18 cellular contexts compared by ENCODE assay signal in genomic region chr9:34581318-34581717, GRCh38. TPM values are rescaled to one million over a fixed set of nuclear protein-coding genes. Genes with fewer than 3 reads are reported as not detected.
DNase-seq lines count a peak whose midpoint lies in the region; ATAC-seq, FAIRE-seq and TF ChIP-seq lines count a peak whose summit lies in the region.
"Had no signal": no experiment of that assay in that cellular context is flagged by ENCODE, and none has a peak within 500 bp of the region (broad histone marks: within the 10 kb centered on the region; RNA-seq: fewer than 3 reads in every experiment).

No MANE protein-coding gene starts in this region.

- no peak overlapping the region for H4K5ac ChIP-seq in H1 (ENCODE audit: insufficient read length, low read depth, low read length)

- H3K79me2 ChIP-seq in H1 (ENCODE audit: control insufficient read depth in 1 of 2, insufficient read depth in 2 of 2, low read length in 2 of 2) = no peaks in the 10 kb centered on the region

- no peak overlapping the region for H3K56ac ChIP-seq in H1 (replicated peaks; ENCODE audit: insufficient read length, low read depth, low read length)

- 0 out of 2 replicates have a peak overlapping the region, but pooled peaks have one; percentile 48 for H2BK20ac ChIP-seq in H1 (ENCODE audit: low read length)

- no peak for FAIRE-seq in H1 (lab: Jason Lieb, UNC)
- FAIRE-seq: HepG2, HTR-8/SVneo had no signal

- H3K27me3 ChIP-seq in H1 (replicated peaks in 1 of 4; ENCODE audit: control insufficient read depth in 3 of 4, extremely low read depth in 1 of 4, insufficient read depth in 3 of 4, low read length in 3 of 4) (peaks cover 29 to 95% (median 84%) of the 10 kb centered on the region in 4 experiments), neuronal stem cell (ENCODE audit: control insufficient read depth in 3 of 3, insufficient read depth in 3 of 3, low read depth in 1 of 3, low read length in 3 of 3) (peaks cover 0 to 6% (median 0%) of the 10 kb centered on the region in 3 experiments)

- H3K9me3 ChIP-seq in HEK293 (ENCODE audit: control insufficient read depth, insufficient read depth, low read depth, low read length) (no peaks in the 10 kb centered on the region), H1 (ENCODE audit: insufficient read depth in 2 of 2, low read depth in 1 of 2, low read length in 1 of 2) (no peaks in the 10 kb centered on the region), mucosa of descending colon (no peaks in the 10 kb centered on the region), neuronal stem cell (replicated peaks in 1 of 2; ENCODE audit: control insufficient read depth in 2 of 2, insufficient read depth in 1 of 2, low read depth in 1 of 2, low read length in 2 of 2) (no peaks in the 10 kb centered on the region)
- H3K9me3 ChIP-seq: BLaER1, Caco-2, HAP-1 had no signal

- H3K27ac ChIP-seq in HEK293 (ENCODE audit: extremely low read depth, low read depth, low read length) = no peak overlapping the region
- H3K27ac ChIP-seq in H1 (ENCODE audit: low read depth, low read length) = no peak overlapping the region
- peak overlapping the region; percentile 91 for H3K27ac ChIP-seq in neuronal stem cell (replicated peaks; ENCODE audit: low read length)
- H3K27ac ChIP-seq: BLaER1 had no signal

- no peak for DNase-seq in H1 (ENCODE audit: low read depth in 1 of 2, low spot score in 2 of 2)
- DNase-seq in mucosa of descending colon = no peak
- DNase-seq in neuronal stem cell (ENCODE audit: low spot score) = no peak
- no peak for DNase-seq in progenitor cell of endocrine pancreas (ENCODE audit: low spot score, unreplicated experiment)
- DNase-seq in head of caudate nucleus = no peak
- DNase-seq: 8988T; AML-193; Caco-2; CD8-positive, alpha-beta memory T cell; DMS53; HFFc6 had no signal

- H3K4ac ChIP-seq in H1 (replicated peaks; ENCODE audit: insufficient read length, low read depth, low read length) (no peak overlapping the region), neuronal stem cell (ENCODE audit: low read length) (no peak overlapping the region)

- peak overlapping the region; percentile 60; the same call in 1 of the 2 replicates for H2BK12ac ChIP-seq in H1 (ENCODE audit: low read depth, low read length)
- H2BK12ac ChIP-seq in neuronal stem cell (ENCODE audit: low read length) = no peak overlapping the region

- H3K9me3 Mint-ChIP-seq in progenitor cell of endocrine pancreas (ENCODE audit: low read depth) = no peaks in the 10 kb centered on the region
- H3K9me3 Mint-ChIP-seq: CD8-positive, alpha-beta memory T cell; GM23338; HFFc6 had no signal

- H3K14ac ChIP-seq in H1 (ENCODE audit: insufficient read length) (no peak overlapping the region), neuronal stem cell (ENCODE audit: low read length) (no peak overlapping the region)

- H4K91ac ChIP-seq in H1 (replicated peaks; ENCODE audit: insufficient read length, low read length) (no peak overlapping the region), neuronal stem cell (ENCODE audit: low read depth, low read length, poor library complexity) (no peak overlapping the region)

- no peak overlapping the region for H2BK5ac ChIP-seq in H1 (ENCODE audit: low read depth, low read length)
- H2BK5ac ChIP-seq in neuronal stem cell (ENCODE audit: low read length) = no peak overlapping the region

- ATAC-seq in mucosa of descending colon (peak; percentile 18), GM21529 (IDR thresholded peaks at IDR 0.05; ENCODE audit: unreplicated experiment) (no peak)
- ATAC-seq: GM23338, HepG2 had no signal

- H3K4me2 ChIP-seq in H1 (ENCODE audit: insufficient read depth in 1 of 2, low read depth in 2 of 2, low read length in 2 of 2) (no peak overlapping the region), neuronal stem cell (ENCODE audit: insufficient read depth, low read length, poor library complexity, severe bottlenecking) (no peak overlapping the region)
- H3K4me2 ChIP-seq: BLaER1 had no signal

- no peaks in the 10 kb centered on the region for H3K4me1 ChIP-seq in HEK293 (ENCODE audit: control insufficient read depth, insufficient read depth, low read length)
- peaks cover 12 to 45% (median 32%) of the 10 kb centered on the region in 4 experiments for H3K4me1 ChIP-seq in H1 (replicated peaks in 1 of 4; ENCODE audit: control insufficient read depth in 3 of 4, insufficient read depth in 4 of 4, low read length in 3 of 4)
- peaks cover 9% of the 10 kb centered on the region for H3K4me1 ChIP-seq in mucosa of descending colon (ENCODE audit: low read depth)
- H3K4me1 ChIP-seq in neuronal stem cell (ENCODE audit: control insufficient read depth in 2 of 2, insufficient read depth in 1 of 2, low read depth in 1 of 2, low read length in 2 of 2) = peaks cover 61 to 73% of the 10 kb centered on the region in 2 donors
- H3K4me1 ChIP-seq: Caco-2 had no signal

- CTCF ChIA-PET in HEK293 (lab: Yijun Ruan, JAX) = interaction anchor here (1.5 to 5.3 kb wide), 5 partner anchors 10 to 34 kb away, joined by 3 to 40 read pairs (median 10); no protein-coding TSS in a partner anchor
- CTCF ChIA-PET in H1 (lab: Charles Lee; ENCODE audit: partially characterized antibody) = interaction anchor here (0.7 to 13.8 kb wide), 7 partner anchors 11 to 71 kb away, joined by 3 to 241 read pairs (median 23); no protein-coding TSS in a partner anchor

- intact Hi-C loops in mucosa of descending colon (cut with DNase I, micrococcal nuclease) (no loop called here), head of caudate nucleus (cut with DNase I) (no loop called here)

- H4K8ac ChIP-seq in H1 (ENCODE audit: extremely low read depth, insufficient read depth, low read length) (no peak overlapping the region), neuronal stem cell (ENCODE audit: low read depth, low read length) (no peak overlapping the region)

- no peak overlapping the region for H2AFZ ChIP-seq in H1 (ENCODE audit: low read length)
- no peak overlapping the region for H2AFZ ChIP-seq in neuronal stem cell (ENCODE audit: low read length)
- H2AFZ ChIP-seq: GM23338 had no signal

- peaks cover 0 to 3% of the 10 kb centered on the region in 2 experiments for H4K20me1 ChIP-seq in H1 (replicated peaks in 1 of 2; ENCODE audit: control insufficient read depth in 1 of 2, insufficient read depth in 2 of 2, low read length in 2 of 2)

- no peak overlapping the region for H3K23ac ChIP-seq in H1 (ENCODE audit: insufficient read length)
- no peak overlapping the region for H3K23ac ChIP-seq in neuronal stem cell (ENCODE audit: low read depth, low read length, poor library complexity)

- WGBS in H1 (ENCODE audit: extremely low coverage in 1 of 2, insufficient coverage in 1 of 2, insufficient read length in 1 of 2, insufficient replicate concordance in 2 of 2, low coverage in 1 of 2, low lambda C conversion rate in 2 of 2, missing lambda C conversion rate in 1 of 2), 2 experiments = 80% methylated on average over 3 of the region's 3 CpGs; no CpG with 5 or more reads in 1 of the 2 experiments
- no CpG with 5 or more reads among the region's 3 CpGs for WGBS in neuronal stem cell (ENCODE audit: extremely low coverage in 2 of 2, insufficient read length in 2 of 2, insufficient replicate concordance in 1 of 2), 2 donors

- H3K36me3 Mint-ChIP-seq in progenitor cell of endocrine pancreas (ENCODE audit: insufficient read depth) = no peaks in the 10 kb centered on the region

- H3K4me3 ChIP-seq in HEK293 (ENCODE audit: low read depth, low read length) (no peak overlapping the region), H1 (ENCODE audit: extremely low read depth in 1 of 4, insufficient read depth in 2 of 4, low read depth in 3 of 4, low read length in 4 of 4) (no peak overlapping the region), mucosa of descending colon (no peak overlapping the region), neuronal stem cell (ENCODE audit: low read length in 2 of 2) (no peak overlapping the region)
- H3K4me3 ChIP-seq: BLaER1, GM23338, HAP-1 had no signal

- POLR2A ChIA-PET in HEK293 (lab: Yijun Ruan, JAX) = no interaction called here
- POLR2A ChIA-PET in H1 (lab: Charles Lee; ENCODE audit: partially characterized antibody) = no interaction called here

- H3K36me3 ChIP-seq in HEK293 (ENCODE audit: control insufficient read depth in 2 of 2, insufficient read depth in 1 of 2, low read length in 2 of 2) = no peaks in the 10 kb centered on the region
- H3K36me3 ChIP-seq in H1 (ENCODE audit: control insufficient read depth in 2 of 4, insufficient read depth in 4 of 4, low read length in 3 of 4) = no peaks in the 10 kb centered on the region
- H3K36me3 ChIP-seq in mucosa of descending colon (ENCODE audit: low read depth) = no peaks in the 10 kb centered on the region
- H3K36me3 ChIP-seq in neuronal stem cell (replicated peaks in 1 of 2; ENCODE audit: control insufficient read depth in 2 of 2, insufficient read depth in 2 of 2, low read length in 2 of 2) = peaks cover 0 to 30% of the 10 kb centered on the region in 2 donors
- H3K36me3 ChIP-seq: BLaER1, HAP-1 had no signal

- H3K27ac Mint-ChIP-seq in progenitor cell of endocrine pancreas = no peak overlapping the region
- H3K27ac Mint-ChIP-seq: GM23338, HFFc6 had no signal

- TF ChIP-seq RAD21 in H1 (IDR thresholded peaks at IDR 0.05 in 1 of 2, conservative IDR thresholded peaks at IDR 0.05 in 1 of 2; ENCODE audit: low read depth in 2 of 2, low read length in 2 of 2) = no peak

- TF ChIP-seq EP300 in H1 (IDR thresholded peaks at IDR 0.05; ENCODE audit: borderline replicate concordance in 1 of 2, low read depth in 2 of 2, low read length in 2 of 2) = no peak

- no peaks in the 10 kb centered on the region for H3K79me1 ChIP-seq in H1 (ENCODE audit: low read depth, low read length)
- H3K79me1 ChIP-seq in neuronal stem cell (ENCODE audit: low read depth, low read length) = peaks cover 5% of the 10 kb centered on the region

- peaks cover 34% of the 10 kb centered on the region for H3K4me1 Mint-ChIP-seq in progenitor cell of endocrine pancreas (ENCODE audit: low read depth)

- no peak overlapping the region for H3K4me3 Mint-ChIP-seq in progenitor cell of endocrine pancreas (ENCODE audit: low read depth)
- H3K4me3 Mint-ChIP-seq: CD8-positive, alpha-beta memory T cell; GM23338; HFFc6 had no signal

- TF ChIP-seq POLR2A in H1 (IDR thresholded peaks at IDR 0.05; ENCODE audit: control extremely low read depth in 1 of 2, low read depth in 2 of 2, low read length in 2 of 2) = no peak

- no peak overlapping the region for H3K18ac ChIP-seq in H1 (ENCODE audit: extremely low read depth, low read length)
- peak overlapping the region; percentile 1 for H3K18ac ChIP-seq in neuronal stem cell (ENCODE audit: low read length)

- H3K9ac ChIP-seq in H1 (replicated peaks in 1 of 4; ENCODE audit: extremely low read depth in 1 of 4, low read depth in 3 of 4, low read length in 3 of 4) = no peak overlapping the region
- H3K9ac ChIP-seq in neuronal stem cell (ENCODE audit: low read depth, low read length, poor library complexity) = no peak overlapping the region
- H3K9ac ChIP-seq: BLaER1 had no signal

- H2BK15ac ChIP-seq in H1 (ENCODE audit: low read length) (no peak overlapping the region), neuronal stem cell (ENCODE audit: low read length) (peak overlapping the region; percentile 1)

- TF ChIP-seq CTCF in HEK293 (tag by site-specific recombination; IDR thresholded peaks at IDR 0.05) (no peak), H1 (IDR thresholded peaks at IDR 0.05; ENCODE audit: control extremely low read depth in 1 of 3, insufficient read depth in 1 of 3, low read depth in 1 of 3, low read length in 3 of 3) (no peak), mucosa of descending colon (IDR thresholded peaks at IDR 0.05) (no peak), progenitor cell of endocrine pancreas (IDR thresholded peaks at IDR 0.05; ENCODE audit: unreplicated experiment) (no peak)

- H2AK5ac ChIP-seq in H1 (ENCODE audit: low read depth, low read length) (peak overlapping the region; percentile 39; the same call in 1 of the 2 replicates), neuronal stem cell (ENCODE audit: low read depth, low read length) (peak overlapping the region; percentile 9)

- peaks cover 85% of the 10 kb centered on the region for H3K27me3 Mint-ChIP-seq in progenitor cell of endocrine pancreas

- peaks cover 17% of the 10 kb centered on the region; the same call in 1 of the 2 replicates for H3K23me2 ChIP-seq in H1 (ENCODE audit: low read depth, low read length)

- no peak overlapping the region for H2BK120ac ChIP-seq in H1 (replicated peaks; ENCODE audit: low read depth, low read length)
- H2BK120ac ChIP-seq in neuronal stem cell (ENCODE audit: low read depth, low read length) = peak overlapping the region; percentile 32

RNA-seq across cellular contexts. Expression of gene CNTFR, which starts 8.2 kb away (rescaled TPM):
- total RNA-seq in H1 (2021; fragmentation: NEBNext Ultra II Directional; extraction: Animal tissue kit (Norgen Biotek cat#: 25700)) = 1.2 and 1.5 TPM in 2 replicates
- 4.2 and 5.4 TPM in 2 replicates for polyA plus RNA-seq in H1 (2011; rRNA removed)
- 1.8 TPM for polyA plus RNA-seq in H1 (2011; cell fraction: cytosol; rRNA removed)
- 2.7 TPM for polyA plus RNA-seq in H1 (2011; cell fraction: nucleus; rRNA removed)
- polyA plus RNA-seq in H1 (2012, experiment 1 of 2) = 1.1 to 3.0 TPM (median 1.6 TPM) in 4 replicates
- 1.2 TPM for polyA plus RNA-seq in H1 (2012, experiment 2 of 2)
- 1.5 TPM for polyA plus RNA-seq in H1 (2013, experiment 1 of 2)
- polyA plus RNA-seq in H1 (2013, experiment 2 of 2) = 1.6 TPM
- 0.90 and 1.2 TPM in 2 replicates for polyA minus RNA-seq in H1 (2011; rRNA and poly(A)+ RNA removed)
- 1.1 TPM for polyA minus RNA-seq in H1 (2011; cell fraction: cytosol; rRNA and poly(A)+ RNA removed)
- 0.30 TPM for polyA minus RNA-seq in H1 (2011; cell fraction: nucleus; rRNA and poly(A)+ RNA removed)
- total RNA-seq in mucosa of descending colon (10 to 100 TPM in 1 of 3 donors, 1 to 10 TPM in 2; 1.5 to 14.5 (median 7.7) TPM), progenitor cell of endocrine pancreas (2.3 and 2.7 TPM in 2 replicates)
- polyA plus RNA-seq in neuronal stem cell (2013, experiment 1 of 2) = 127 TPM
- 126 TPM for polyA plus RNA-seq in neuronal stem cell (2013, experiment 2 of 2)
- total RNA-seq: CD8-positive, alpha-beta memory T cell; HepG2; HFFc6 had no signal
- polyA plus RNA-seq: CD8-positive, alpha-beta memory T cell; HepG2 had no signal

RNA-seq across cellular contexts. Expression of gene RPP25L, which starts 30.6 kb away (rescaled TPM):
- total RNA-seq in H1 (2021; fragmentation: NEBNext Ultra II Directional; extraction: Animal tissue kit (Norgen Biotek cat#: 25700)) = 21.6 and 25.6 TPM in 2 replicates
- polyA plus RNA-seq in H1 (2011; rRNA removed) = 75.0 and 82.3 TPM in 2 replicates
- polyA plus RNA-seq in H1 (2011; cell fraction: cytosol; rRNA removed) = 52.2 TPM
- polyA plus RNA-seq in H1 (2011; cell fraction: nucleus; rRNA removed) = 44.1 TPM
- 34.0 to 45.6 TPM (median 39.2 TPM) in 4 replicates for polyA plus RNA-seq in H1 (2012, experiment 1 of 2)
- polyA plus RNA-seq in H1 (2012, experiment 2 of 2) = 62.5 TPM
- 34.6 TPM for polyA plus RNA-seq in H1 (2013, experiment 1 of 2)
- polyA plus RNA-seq in H1 (2013, experiment 2 of 2) = 35.3 TPM
- polyA minus RNA-seq in H1 (2011; rRNA and poly(A)+ RNA removed) = 8.6 and 14.4 TPM in 2 replicates
- 16.2 TPM for polyA minus RNA-seq in H1 (2011; cell fraction: cytosol; rRNA and poly(A)+ RNA removed)
- 12.0 TPM for polyA minus RNA-seq in H1 (2011; cell fraction: nucleus; rRNA and poly(A)+ RNA removed)
- total RNA-seq in mucosa of descending colon (10 to 100 TPM; 29.4 to 47.2 (median 39.4) TPM), progenitor cell of endocrine pancreas (29.3 and 30.5 TPM in 2 replicates)
- 53.6 TPM for polyA plus RNA-seq in neuronal stem cell (2013, experiment 1 of 2)
- 52.2 TPM for polyA plus RNA-seq in neuronal stem cell (2013, experiment 2 of 2)

RNA-seq across cellular contexts. Expression of gene DCTN3, which starts 39.0 kb away (rescaled TPM):
- total RNA-seq in H1 (2021; fragmentation: NEBNext Ultra II Directional; extraction: Animal tissue kit (Norgen Biotek cat#: 25700)) = 23.4 and 25.6 TPM in 2 replicates
- polyA plus RNA-seq in H1 (2011; rRNA removed) = 37.8 and 39.2 TPM in 2 replicates
- 36.2 TPM for polyA plus RNA-seq in H1 (2011; cell fraction: cytosol; rRNA removed)
- 28.6 TPM for polyA plus RNA-seq in H1 (2011; cell fraction: nucleus; rRNA removed)
- polyA plus RNA-seq in H1 (2012, experiment 1 of 2) = 31.7 to 38.2 TPM (median 34.4 TPM) in 4 replicates
- 67.1 TPM for polyA plus RNA-seq in H1 (2012, experiment 2 of 2)
- polyA plus RNA-seq in H1 (2013, experiment 1 of 2) = 21.3 TPM
- 22.3 TPM for polyA plus RNA-seq in H1 (2013, experiment 2 of 2)
- 25.2 and 26.6 TPM in 2 replicates for polyA minus RNA-seq in H1 (2011; rRNA and poly(A)+ RNA removed)
- 7.0 TPM for polyA minus RNA-seq in H1 (2011; cell fraction: cytosol; rRNA and poly(A)+ RNA removed)
- polyA minus RNA-seq in H1 (2011; cell fraction: nucleus; rRNA and poly(A)+ RNA removed) = 12.9 TPM
- total RNA-seq in mucosa of descending colon (10 to 100 TPM; 64.4 to 67.1 (median 64.7) TPM), progenitor cell of endocrine pancreas (101 and 102 TPM in 2 replicates)
- 135 TPM for polyA plus RNA-seq in neuronal stem cell (2013, experiment 1 of 2)
- polyA plus RNA-seq in neuronal stem cell (2013, experiment 2 of 2) = 139 TPM

RNA-seq across cellular contexts. Expression of gene ARID3C, which starts 47.5 kb away (rescaled TPM):
- not detected in 2 replicates for total RNA-seq in H1 (2021; fragmentation: NEBNext Ultra II Directional; extraction: Animal tissue kit (Norgen Biotek cat#: 25700))
- polyA plus RNA-seq in H1 (2011; rRNA removed) = 0.08 and 0.25 TPM in 2 replicates
- 0.12 TPM for polyA plus RNA-seq in H1 (2011; cell fraction: cytosol; rRNA removed)
- 0.33 TPM for polyA plus RNA-seq in H1 (2011; cell fraction: nucleus; rRNA removed)
- 0.11 to 0.29 TPM in 2 of 4 replicates, not detected in the others for polyA plus RNA-seq in H1 (2012, experiment 1 of 2)
- not detected for polyA plus RNA-seq in H1 (2012, experiment 2 of 2)
- 0.04 TPM for polyA plus RNA-seq in H1 (2013, experiment 1 of 2)
- 0.04 TPM for polyA plus RNA-seq in H1 (2013, experiment 2 of 2)
- not detected in 2 replicates for polyA minus RNA-seq in H1 (2011; rRNA and poly(A)+ RNA removed)
- not detected for polyA minus RNA-seq in H1 (2011; cell fraction: cytosol; rRNA and poly(A)+ RNA removed)
- not detected for polyA minus RNA-seq in H1 (2011; cell fraction: nucleus; rRNA and poly(A)+ RNA removed)
- total RNA-seq in mucosa of descending colon (not detected), progenitor cell of endocrine pancreas (8.5 and 12.0 TPM in 2 replicates)
- 19.3 TPM for polyA plus RNA-seq in neuronal stem cell (2013, experiment 1 of 2)
- 19.1 TPM for polyA plus RNA-seq in neuronal stem cell (2013, experiment 2 of 2)
- total RNA-seq: Caco-2, HepG2 had no signal
- polyA plus RNA-seq: CD8-positive, alpha-beta memory T cell; GM23338; HepG2 had no signal

RNA-seq across cellular contexts. Expression of gene SIGMAR1, which starts 56.3 kb away (rescaled TPM):
- 84.2 and 86.8 TPM in 2 replicates for total RNA-seq in H1 (2021; fragmentation: NEBNext Ultra II Directional; extraction: Animal tissue kit (Norgen Biotek cat#: 25700))
- 134 and 169 TPM in 2 replicates for polyA plus RNA-seq in H1 (2011; rRNA removed)
- 106 TPM for polyA plus RNA-seq in H1 (2011; cell fraction: cytosol; rRNA removed)
- 96.3 TPM for polyA plus RNA-seq in H1 (2011; cell fraction: nucleus; rRNA removed)
- polyA plus RNA-seq in H1 (2012, experiment 1 of 2) = 93.0 to 157 TPM (median 138 TPM) in 4 replicates
- polyA plus RNA-seq in H1 (2012, experiment 2 of 2) = 125 TPM
- 118 TPM for polyA plus RNA-seq in H1 (2013, experiment 1 of 2)
- polyA plus RNA-seq in H1 (2013, experiment 2 of 2) = 156 TPM
- 76.9 and 81.2 TPM in 2 replicates for polyA minus RNA-seq in H1 (2011; rRNA and poly(A)+ RNA removed)
- 57.5 TPM for polyA minus RNA-seq in H1 (2011; cell fraction: cytosol; rRNA and poly(A)+ RNA removed)
- 59.4 TPM for polyA minus RNA-seq in H1 (2011; cell fraction: nucleus; rRNA and poly(A)+ RNA removed)
- total RNA-seq in mucosa of descending colon (10 to 100 TPM; 48.1 to 59.8 (median 49.6) TPM), progenitor cell of endocrine pancreas (62.1 and 64.6 TPM in 2 replicates)
- polyA plus RNA-seq in neuronal stem cell (2013, experiment 1 of 2) = 108 TPM
- polyA plus RNA-seq in neuronal stem cell (2013, experiment 2 of 2) = 104 TPM
